Comparison of ENCODE assay signal across 1 cellular context in the genomic region with DNA sequence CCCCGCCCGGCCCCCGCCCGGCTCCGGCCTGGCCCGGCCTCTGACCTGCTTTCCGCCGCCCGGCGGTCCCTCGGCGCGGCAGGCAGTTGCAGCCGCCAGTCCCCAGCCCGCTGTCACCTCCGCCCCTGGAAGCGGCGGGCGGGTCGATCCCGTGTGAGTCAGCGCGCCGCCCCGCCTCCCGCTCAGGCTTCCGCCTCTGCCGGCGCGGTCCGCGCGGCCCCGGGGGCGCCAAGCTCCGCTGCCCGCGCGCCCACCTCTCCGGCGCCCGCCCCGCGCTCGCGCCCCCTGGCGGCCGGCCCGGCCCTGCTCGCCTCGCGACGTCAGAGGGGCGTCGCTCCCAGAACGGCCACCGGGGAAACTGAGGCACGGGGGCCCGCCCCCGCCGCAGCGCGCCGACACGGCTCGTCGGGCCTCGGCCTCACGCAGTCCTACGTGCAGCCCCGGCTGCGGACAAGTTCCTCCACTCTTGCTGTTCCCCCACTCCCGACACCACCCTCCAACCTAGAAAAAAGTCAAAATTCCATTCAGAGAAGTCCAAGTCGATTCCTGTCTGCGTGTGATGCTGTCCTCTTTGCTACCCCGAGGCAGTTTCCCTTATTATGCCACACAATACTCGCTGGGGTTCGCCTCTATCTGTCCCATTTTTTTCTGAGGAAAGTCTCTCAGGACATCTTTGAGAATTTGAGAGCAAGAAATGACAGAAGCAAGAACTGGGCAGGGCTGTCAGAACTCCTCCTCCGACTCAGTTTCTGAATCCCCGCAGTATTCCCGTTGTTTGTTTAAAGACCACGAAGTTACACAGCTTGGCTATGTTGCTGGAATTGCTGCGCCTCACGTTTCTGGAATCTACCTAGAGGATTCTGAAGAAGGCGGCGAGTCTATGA.
TF ChIP-seq lines count a peak whose summit lies in the region.

A gene with protein sequence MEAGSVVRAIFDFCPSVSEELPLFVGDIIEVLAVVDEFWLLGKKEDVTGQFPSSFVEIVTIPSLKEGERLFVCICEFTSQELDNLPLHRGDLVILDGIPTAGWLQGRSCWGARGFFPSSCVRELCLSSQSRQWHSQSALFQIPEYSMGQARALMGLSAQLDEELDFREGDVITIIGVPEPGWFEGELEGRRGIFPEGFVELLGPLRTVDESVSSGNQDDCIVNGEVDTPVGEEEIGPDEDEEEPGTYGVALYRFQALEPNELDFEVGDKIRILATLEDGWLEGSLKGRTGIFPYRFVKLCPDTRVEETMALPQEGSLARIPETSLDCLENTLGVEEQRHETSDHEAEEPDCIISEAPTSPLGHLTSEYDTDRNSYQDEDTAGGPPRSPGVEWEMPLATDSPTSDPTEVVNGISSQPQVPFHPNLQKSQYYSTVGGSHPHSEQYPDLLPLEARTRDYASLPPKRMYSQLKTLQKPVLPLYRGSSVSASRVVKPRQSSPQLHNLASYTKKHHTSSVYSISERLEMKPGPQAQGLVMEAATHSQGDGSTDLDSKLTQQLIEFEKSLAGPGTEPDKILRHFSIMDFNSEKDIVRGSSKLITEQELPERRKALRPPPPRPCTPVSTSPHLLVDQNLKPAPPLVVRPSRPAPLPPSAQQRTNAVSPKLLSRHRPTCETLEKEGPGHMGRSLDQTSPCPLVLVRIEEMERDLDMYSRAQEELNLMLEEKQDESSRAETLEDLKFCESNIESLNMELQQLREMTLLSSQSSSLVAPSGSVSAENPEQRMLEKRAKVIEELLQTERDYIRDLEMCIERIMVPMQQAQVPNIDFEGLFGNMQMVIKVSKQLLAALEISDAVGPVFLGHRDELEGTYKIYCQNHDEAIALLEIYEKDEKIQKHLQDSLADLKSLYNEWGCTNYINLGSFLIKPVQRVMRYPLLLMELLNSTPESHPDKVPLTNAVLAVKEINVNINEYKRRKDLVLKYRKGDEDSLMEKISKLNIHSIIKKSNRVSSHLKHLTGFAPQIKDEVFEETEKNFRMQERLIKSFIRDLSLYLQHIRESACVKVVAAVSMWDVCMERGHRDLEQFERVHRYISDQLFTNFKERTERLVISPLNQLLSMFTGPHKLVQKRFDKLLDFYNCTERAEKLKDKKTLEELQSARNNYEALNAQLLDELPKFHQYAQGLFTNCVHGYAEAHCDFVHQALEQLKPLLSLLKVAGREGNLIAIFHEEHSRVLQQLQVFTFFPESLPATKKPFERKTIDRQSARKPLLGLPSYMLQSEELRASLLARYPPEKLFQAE (N-terminal part only) (minus strand): TSS at position 155 of the 884 bp plus-strand sequence. CDS start 37,823 bp downstream, outside the sequence.

TF ChIP-seq in IMR-90, 13 proteins besides CTCF, POLR2A, EP300 and RAD21 (continued from another document):
- TF ChIP-seq, protein P1, sequence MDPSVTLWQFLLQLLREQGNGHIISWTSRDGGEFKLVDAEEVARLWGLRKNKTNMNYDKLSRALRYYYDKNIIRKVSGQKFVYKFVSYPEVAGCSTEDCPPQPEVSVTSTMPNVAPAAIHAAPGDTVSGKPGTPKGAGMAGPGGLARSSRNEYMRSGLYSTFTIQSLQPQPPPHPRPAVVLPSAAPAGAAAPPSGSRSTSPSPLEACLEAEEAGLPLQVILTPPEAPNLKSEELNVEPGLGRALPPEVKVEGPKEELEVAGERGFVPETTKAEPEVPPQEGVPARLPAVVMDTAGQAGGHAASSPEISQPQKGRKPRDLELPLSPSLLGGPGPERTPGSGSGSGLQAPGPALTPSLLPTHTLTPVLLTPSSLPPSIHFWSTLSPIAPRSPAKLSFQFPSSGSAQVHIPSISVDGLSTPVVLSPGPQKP (IDR thresholded peaks at IDR 0.05; ENCODE audit: borderline replicate concordance, low read depth, low read length): no peak
- TF ChIP-seq CEBPB (IDR thresholded peaks at IDR 0.05; ENCODE audit: low read depth, low read length): no peak; the same call in 1 of the 2 replicates
- TF ChIP-seq FOS (IDR thresholded peaks at IDR 0.05; ENCODE audit: low read depth, low read length): peak; percentile 29; the same call in 1 of the 2 replicates
- peak; percentile 59; the same call in 1 of the 2 replicates for TF ChIP-seq MAZ (IDR thresholded peaks at IDR 0.05; ENCODE audit: borderline replicate concordance, low read depth, low read length)
- peak; percentile 74; the same call in 1 of the 2 replicates for TF ChIP-seq MXI1 (IDR thresholded peaks at IDR 0.05; ENCODE audit: borderline replicate concordance, low read depth, low read length)
- TF ChIP-seq MAFK (IDR thresholded peaks at IDR 0.05; ENCODE audit: low read depth, low read length): no peak
- no peak for TF ChIP-seq CHD1 (IDR thresholded peaks at IDR 0.05; ENCODE audit: low read depth, low read length)
- peak; percentile 98 for TF ChIP-seq BHLHE40 (IDR thresholded peaks at IDR 0.05; ENCODE audit: low read depth, low read length)
- TF ChIP-seq SMC3 (IDR thresholded peaks at IDR 0.05; ENCODE audit: low read depth, low read length): peak; percentile 50
- TF ChIP-seq RFX5 (IDR thresholded peaks at IDR 0.05; ENCODE audit: low read depth, low read length): no peak
- no peak for TF ChIP-seq RCOR1 (IDR thresholded peaks at IDR 0.05; ENCODE audit: insufficient replicate concordance, low read length)
- TF ChIP-seq, protein P2, sequence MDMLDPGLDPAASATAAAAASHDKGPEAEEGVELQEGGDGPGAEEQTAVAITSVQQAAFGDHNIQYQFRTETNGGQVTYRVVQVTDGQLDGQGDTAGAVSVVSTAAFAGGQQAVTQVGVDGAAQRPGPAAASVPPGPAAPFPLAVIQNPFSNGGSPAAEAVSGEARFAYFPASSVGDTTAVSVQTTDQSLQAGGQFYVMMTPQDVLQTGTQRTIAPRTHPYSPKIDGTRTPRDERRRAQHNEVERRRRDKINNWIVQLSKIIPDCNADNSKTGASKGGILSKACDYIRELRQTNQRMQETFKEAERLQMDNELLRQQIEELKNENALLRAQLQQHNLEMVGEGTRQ (IDR thresholded peaks at IDR 0.05; ENCODE audit: low read depth, low read length): no peak
